Comparison of ENCODE assay signal across 1 cellular context in the genomic region with DNA sequence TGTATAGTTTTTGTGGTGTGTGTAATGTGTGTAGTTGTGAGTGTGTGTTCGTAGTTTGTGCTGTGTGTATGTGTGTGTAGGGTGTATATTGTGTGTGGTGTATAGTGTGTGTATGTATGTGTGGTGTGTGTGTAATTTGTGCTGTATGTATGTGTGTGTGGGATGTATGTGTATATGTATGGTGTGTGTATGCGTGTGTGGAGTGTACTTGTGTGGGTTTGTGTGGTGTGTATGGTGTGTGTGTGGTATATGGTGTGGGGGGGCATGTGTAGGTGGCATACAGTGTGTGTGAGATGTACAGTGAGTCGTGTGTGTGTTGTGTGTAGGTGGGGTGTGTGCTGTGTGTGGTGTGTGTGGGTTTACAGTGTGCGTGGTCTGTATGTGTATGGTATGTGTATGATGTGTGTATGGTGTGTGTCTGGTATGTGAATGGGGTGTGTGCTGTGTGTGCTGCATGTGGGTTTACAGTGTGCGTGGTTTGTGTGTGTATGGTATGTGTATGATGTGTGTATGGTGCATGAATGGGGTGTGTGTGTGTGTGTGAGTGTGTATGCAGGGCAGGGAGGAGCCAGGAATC.
TF ChIP-seq lines count a peak whose summit lies in the region.

No MANE protein-coding gene starts in this region.

TF ChIP-seq in H1, 55 proteins besides CTCF, POLR2A, EP300 and RAD21:
- TF ChIP-seq SAP30 (IDR thresholded peaks at IDR 0.05; ENCODE audit: insufficient read depth, insufficient replicate concordance, low read length), result no peak
- no peak for TF ChIP-seq POLR2AphosphoS5 (IDR thresholded peaks at IDR 0.05; ENCODE audit: low read depth, low read length)
- TF ChIP-seq CREB1 (IDR thresholded peaks at IDR 0.05), result no peak
